ENCODE assay signal across 25 cellular contexts in the genomic region with DNA sequence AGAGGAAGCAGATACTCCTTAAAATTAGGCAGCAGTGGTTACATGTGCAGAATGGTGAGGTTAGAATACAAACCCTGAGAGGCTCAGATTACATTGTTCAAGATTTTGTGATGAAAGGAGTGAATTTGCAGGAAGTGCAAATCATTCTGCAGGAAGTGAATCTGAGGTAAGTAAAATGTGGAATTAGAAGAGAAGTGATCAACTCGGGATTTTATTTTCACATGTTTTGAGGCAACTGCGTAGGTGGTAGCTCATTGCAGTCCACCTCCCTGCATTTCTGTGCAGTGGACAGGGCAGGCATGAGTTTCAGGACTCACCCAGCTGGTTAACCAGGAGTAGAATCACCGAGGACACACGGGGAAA. TPM values are rescaled to one million over a fixed set of nuclear protein-coding genes. Genes with fewer than 3 reads are reported as not detected.
A peak's percentile ranks its signal among the peaks of the same experiment; 100 is the strongest.
DNase-seq lines count a peak whose midpoint lies in the region; ATAC-seq and TF ChIP-seq lines count a peak whose summit lies in the region.
"Had no signal": no experiment of that assay in that cellular context is flagged by ENCODE, and none has a peak within 500 bp of the region (broad histone marks: within the 10 kb centered on the region; RNA-seq: fewer than 3 reads in every experiment).

No MANE protein-coding gene starts in this region.

- H3K9me3 ChIP-seq in CD8-positive, alpha-beta memory T cell (ENCODE audit: low read length): no peaks in the 10 kb centered on the region
- no peaks in the 10 kb centered on the region for H3K9me3 ChIP-seq in esophagus squamous epithelium
- H3K9me3 ChIP-seq: psoas muscle had no signal

- TF ChIP-seq CTCF in esophagus squamous epithelium (IDR thresholded peaks at IDR 0.05): no peak
- no peak for TF ChIP-seq CTCF in activated CD8-positive, alpha-beta T cell treated with anti-CD3 and anti-CD28 coated beads for 36 hours (IDR thresholded peaks at IDR 0.05)

- intact Hi-C loops in esophagus squamous epithelium (cut with DNase I): no loop called here
- intact Hi-C loops in activated CD8-positive, alpha-beta T cell treated with anti-CD3 and anti-CD28 coated beads for 36 hours (cut with micrococcal nuclease): no loop called here
- intact Hi-C loops in activated CD4-positive, alpha-beta memory T cell treated with anti-CD3 and anti-CD28 coated beads for 36 hours (cut with micrococcal nuclease): loop anchor here (5.0 kb wide), 2 partner anchors 86 to 134 kb away; no protein-coding TSS in a partner anchor

- no peaks in the 10 kb centered on the region for H3K9me3 Mint-ChIP-seq in CD8-positive, alpha-beta memory T cell
- no peaks in the 10 kb centered on the region for H3K9me3 Mint-ChIP-seq in T-cell
- no peaks in the 10 kb centered on the region for H3K9me3 Mint-ChIP-seq in activated CD8-positive, alpha-beta T cell treated with anti-CD3 and anti-CD28 coated beads for 36 hours
- H3K9me3 Mint-ChIP-seq in activated CD4-positive, alpha-beta memory T cell treated with anti-CD3 and anti-CD28 coated beads for 36 hours: no peaks in the 10 kb centered on the region
- H3K9me3 Mint-ChIP-seq: activated B cell treated with CpG ODN at 0.5 μM for 24 hours; CD4-positive, alpha-beta T cell; dendritic cell treated with granulocyte-macrophage colony-stimulating factor and Interleukin-4, amounts not matched to agents 40 ng/mL and 50 ng/mL, for 4 days; type B pancreatic cell had no signal

- H3K27me3 ChIP-seq in CD8-positive, alpha-beta memory T cell (ENCODE audit: insufficient read depth, low read length, poor library complexity, severe bottlenecking): no peaks in the 10 kb centered on the region
- H3K27me3 ChIP-seq in esophagus squamous epithelium: peaks cover 0 to 94% (median 0%) of the 10 kb centered on the region in 4 donors
- H3K27me3 ChIP-seq: cardiac muscle cell had no signal

- H3K36me3 ChIP-seq in CD8-positive, alpha-beta memory T cell (ENCODE audit: insufficient read depth, low read length): no peaks in the 10 kb centered on the region
- H3K36me3 ChIP-seq in esophagus squamous epithelium: no peaks in the 10 kb centered on the region
- H3K36me3 ChIP-seq: cardiac muscle cell had no signal

- ATAC-seq in T-cell (replicated peaks in 1 of 4): no peak
- no peak for ATAC-seq in activated CD8-positive, alpha-beta T cell treated with anti-CD3 and anti-CD28 coated beads for 36 hours
- ATAC-seq: activated CD8-positive, alpha-beta T cell treated with anti-CD3 and anti-CD28 coated beads, Interleukin-2, amount 10 ng/mL, durations not matched to agents 7 days and 5 days; psoas muscle had no signal

- peaks cover 7 to 27% of the 10 kb centered on the region in 2 donors for H3K27me3 Mint-ChIP-seq in CD8-positive, alpha-beta memory T cell
- no peaks in the 10 kb centered on the region for H3K27me3 Mint-ChIP-seq in T-cell
- peaks cover 27% of the 10 kb centered on the region for H3K27me3 Mint-ChIP-seq in activated CD8-positive, alpha-beta T cell treated with anti-CD3 and anti-CD28 coated beads for 36 hours
- H3K27me3 Mint-ChIP-seq in activated CD4-positive, alpha-beta memory T cell treated with anti-CD3 and anti-CD28 coated beads for 36 hours: peaks cover 24% of the 10 kb centered on the region
- H3K27me3 Mint-ChIP-seq: CD4-positive, alpha-beta T cell had no signal

- H3K4me3 ChIP-seq in CD8-positive, alpha-beta memory T cell (ENCODE audit: low read length): no peak overlapping the region
- H3K4me3 ChIP-seq in Jurkat, Clone E6-1 (ENCODE audit: low read length): peak overlapping the region; percentile 57
- no peak overlapping the region for H3K4me3 ChIP-seq in esophagus squamous epithelium
- H3K4me3 ChIP-seq: cardiac muscle cell, lung, psoas muscle, SK-N-MC had no signal

- WGBS in esophagus squamous epithelium, 2 donors: 62 to 67% methylated on average over 4 of the region's 4 CpGs

- no peak overlapping the region for H3K4me3 Mint-ChIP-seq in CD8-positive, alpha-beta memory T cell
- peak overlapping the region in 1 of 3 donors; percentile 77 for H3K4me3 Mint-ChIP-seq in T-cell
- no peak overlapping the region for H3K4me3 Mint-ChIP-seq in activated CD8-positive, alpha-beta T cell treated with anti-CD3 and anti-CD28 coated beads for 36 hours
- no peak overlapping the region for H3K4me3 Mint-ChIP-seq in activated CD4-positive, alpha-beta memory T cell treated with anti-CD3 and anti-CD28 coated beads for 36 hours
- H3K4me3 Mint-ChIP-seq: activated B cell treated with CpG ODN at 0.5 μM for 24 hours; activated CD8-positive, alpha-beta T cell treated with anti-CD3 and anti-CD28 coated beads, Interleukin-2, amount 10 ng/mL, durations not matched to agents 7 days and 5 days; CD4-positive, alpha-beta T cell; dendritic cell treated with granulocyte-macrophage colony-stimulating factor and Interleukin-4, amounts not matched to agents 40 ng/mL and 50 ng/mL, for 4 days had no signal

- H3K27ac Mint-ChIP-seq in CD8-positive, alpha-beta memory T cell: peak overlapping the region in 2 of 8 donors; percentile 7 to 77
- H3K27ac Mint-ChIP-seq in T-cell: peak overlapping the region; percentile 5 to 69
- H3K27ac Mint-ChIP-seq in activated CD8-positive, alpha-beta T cell treated with anti-CD3 and anti-CD28 coated beads for 36 hours: no peak overlapping the region
- H3K27ac Mint-ChIP-seq in activated CD4-positive, alpha-beta memory T cell treated with anti-CD3 and anti-CD28 coated beads for 36 hours: no peak overlapping the region
- H3K27ac Mint-ChIP-seq: activated B cell treated with CpG ODN at 0.5 μM for 24 hours; activated CD8-positive, alpha-beta T cell treated with anti-CD3 and anti-CD28 coated beads, Interleukin-2, amount 10 ng/mL, durations not matched to agents 7 days and 5 days; CD4-positive, alpha-beta T cell; dendritic cell treated with granulocyte-macrophage colony-stimulating factor and Interleukin-4, amounts not matched to agents 40 ng/mL and 50 ng/mL, for 4 days; type B pancreatic cell had no signal

- H3K36me3 Mint-ChIP-seq in CD8-positive, alpha-beta memory T cell: no peaks in the 10 kb centered on the region
- no peaks in the 10 kb centered on the region for H3K36me3 Mint-ChIP-seq in T-cell
- peaks cover 2% of the 10 kb centered on the region for H3K36me3 Mint-ChIP-seq in activated CD8-positive, alpha-beta T cell treated with anti-CD3 and anti-CD28 coated beads for 36 hours (ENCODE audit: low read depth)
- no peaks in the 10 kb centered on the region for H3K36me3 Mint-ChIP-seq in activated CD4-positive, alpha-beta memory T cell treated with anti-CD3 and anti-CD28 coated beads for 36 hours
- H3K36me3 Mint-ChIP-seq: type B pancreatic cell had no signal

- TF ChIP-seq POLR2A in esophagus squamous epithelium (IDR thresholded peaks at IDR 0.05): no peak

- peaks cover 40% of the 10 kb centered on the region for H3K4me1 ChIP-seq in CD8-positive, alpha-beta memory T cell (ENCODE audit: insufficient read depth, low read length)
- peaks cover 5 to 54% (median 18%) of the 10 kb centered on the region in 3 donors for H3K4me1 ChIP-seq in esophagus squamous epithelium
- H3K4me1 ChIP-seq: psoas muscle had no signal

- DNase-seq in CD8-positive, alpha-beta memory T cell: no peak
- peak; percentile 53 for DNase-seq in Jurkat, Clone E6-1 (ENCODE audit: low read depth, low spot score)
- no peak for DNase-seq in T-cell
- DNase-seq in esophagus squamous epithelium (lab: John Stamatoyannopoulos, UW): no peak
- no peak for DNase-seq in iPS-NIHi7 (ENCODE audit: extremely low spot score)
- no peak for DNase-seq in activated CD8-positive, alpha-beta T cell treated with anti-CD3 and anti-CD28 coated beads for 36 hours
- DNase-seq in activated CD4-positive, alpha-beta memory T cell treated with anti-CD3 and anti-CD28 coated beads for 36 hours: no peak
- DNase-seq: activated B cell treated with CpG ODN at 0.5 μM for 24 hours; activated CD8-positive, alpha-beta T cell treated with anti-CD3 and anti-CD28 coated beads, Interleukin-2, amount 10 ng/mL, durations not matched to agents 7 days and 5 days; activated T-cell treated with anti-CD3 and anti-CD28 coated beads for 4 hours; amniotic stem cell; CD4-positive, alpha-beta T cell; glutamatergic neuron; IMR-90; MM.1S; NCI-H2171 treated with DMSO at 0.1 percent for 48 hours; NCI-H526; psoas muscle; stimulated activated CD8-positive, alpha-beta memory T cell treated with anti-CD3 and anti-CD28 coated beads, Interleukin-4, amount 100 ng/mL, for 48 hours had no signal

- POLR2A ChIA-PET in CD8-positive, alpha-beta memory T cell (lab: Charles Lee): no interaction called here
- POLR2A ChIA-PET in T-cell (lab: Charles Lee): no interaction called here
- POLR2A ChIA-PET in activated CD8-positive, alpha-beta T cell treated with anti-CD3 and anti-CD28 coated beads for 36 hours (lab: Charles Lee): interaction anchor here (1.2 to 1.7 kb wide), 3 partner anchors 10 to 40 kb away, joined by 3 to 4 read pairs (median 3); no protein-coding TSS in a partner anchor
- POLR2A ChIA-PET in activated CD4-positive, alpha-beta memory T cell treated with anti-CD3 and anti-CD28 coated beads for 36 hours (lab: Charles Lee): no interaction called here

- peak overlapping the region; percentile 86 for H3K27ac ChIP-seq in CD8-positive, alpha-beta memory T cell (ENCODE audit: low read depth, low read length)
- H3K27ac ChIP-seq in esophagus squamous epithelium: peak overlapping the region in 3 of 4 donors; percentile 79 to 87 (median 82)
- H3K27ac ChIP-seq: cardiac muscle cell, psoas muscle, SK-N-MC had no signal

- CTCF ChIA-PET in CD8-positive, alpha-beta memory T cell (lab: Charles Lee): no interaction called here
- CTCF ChIA-PET in T-cell (lab: Charles Lee): interaction anchor here in 1 of 2 donors (1.4 kb wide), 1 partner anchor 25 kb away, joined by 5 read pairs; no protein-coding TSS in a partner anchor
- CTCF ChIA-PET in activated CD8-positive, alpha-beta T cell treated with anti-CD3 and anti-CD28 coated beads for 36 hours (lab: Charles Lee): interaction anchor here (0.8 to 1.9 kb wide), 8 partner anchors 9 to 306 kb away, joined by 3 to 9 read pairs (median 4); no protein-coding TSS in a partner anchor
- CTCF ChIA-PET in activated CD4-positive, alpha-beta memory T cell treated with anti-CD3 and anti-CD28 coated beads for 36 hours (lab: Charles Lee): interaction anchor here (0.6 to 2.5 kb wide), 5 partner anchors 23 to 271 kb away, joined by 3 to 13 read pairs (median 4); no protein-coding TSS in a partner anchor

- H3K4me1 Mint-ChIP-seq in CD8-positive, alpha-beta memory T cell: peaks cover 40 to 46% (median 45%) of the 10 kb centered on the region in 3 donors
- peaks cover 42 to 53% (median 50%) of the 10 kb centered on the region in 3 donors for H3K4me1 Mint-ChIP-seq in T-cell
- peaks cover 39% of the 10 kb centered on the region for H3K4me1 Mint-ChIP-seq in activated CD8-positive, alpha-beta T cell treated with anti-CD3 and anti-CD28 coated beads for 36 hours (ENCODE audit: low read depth)
- peaks cover 41% of the 10 kb centered on the region for H3K4me1 Mint-ChIP-seq in activated CD4-positive, alpha-beta memory T cell treated with anti-CD3 and anti-CD28 coated beads for 36 hours (ENCODE audit: low read depth)

RNA-seq across cellular contexts. Expression of gene PLA2G2C, which starts 2.1 kb away (rescaled TPM):
- total RNA-seq in CD8-positive, alpha-beta memory T cell: not detected
- polyA plus RNA-seq in CD8-positive, alpha-beta memory T cell: not detected
- polyA plus RNA-seq in Jurkat, Clone E6-1 (2012; ENCODE audit: insufficient read depth, insufficient read length): 1.0 TPM
- under 1 TPM in 1 of 5 donors, not detected in 4; 0.85 TPM for total RNA-seq in T-cell
- total RNA-seq in esophagus squamous epithelium: under 1 TPM in 2 of 4 donors, not detected in 2; 0.04 to 0.19 TPM
- total RNA-seq in activated CD8-positive, alpha-beta T cell treated with anti-CD3 and anti-CD28 coated beads for 36 hours: under 1 TPM; 0.29 to 0.59 TPM
- total RNA-seq in activated CD4-positive, alpha-beta memory T cell treated with anti-CD3 and anti-CD28 coated beads for 36 hours: under 1 TPM; 0.43 to 0.44 TPM
- total RNA-seq: activated B cell treated with CpG ODN at 0.5 μM for 24 hours; activated CD8-positive, alpha-beta T cell treated with anti-CD3 and anti-CD28 coated beads, Interleukin-2, amount 10 ng/mL, durations not matched to agents 7 days and 5 days; cardiac muscle cell; CD4-positive, alpha-beta T cell; IMR-90; psoas muscle; skeletal muscle tissue had no signal
- polyA plus RNA-seq: cardiac muscle cell, IMR-90, lung, psoas muscle had no signal

RNA-seq across cellular contexts. Expression of gene UBXN10, which starts 2.5 kb away (rescaled TPM):
- total RNA-seq in CD8-positive, alpha-beta memory T cell: under 1 TPM; 0.38 to 0.50 TPM
- 1.4 TPM for polyA plus RNA-seq in CD8-positive, alpha-beta memory T cell
- polyA plus RNA-seq in Jurkat, Clone E6-1 (2012; ENCODE audit: insufficient read depth, insufficient read length): 3.9 TPM
- total RNA-seq in T-cell (under 1 TPM; 0.06 to 0.30 (median 0.20) TPM), esophagus squamous epithelium (1 to 10 TPM in 2 of 4 donors, under 1 TPM in 2; 0.11 to 5.5 (median 0.81) TPM)
- under 1 TPM; 0.34 to 0.45 TPM for total RNA-seq in activated CD8-positive, alpha-beta T cell treated with anti-CD3 and anti-CD28 coated beads for 36 hours
- under 1 TPM; 0.53 to 0.55 TPM for total RNA-seq in activated CD4-positive, alpha-beta memory T cell treated with anti-CD3 and anti-CD28 coated beads for 36 hours
- total RNA-seq: IMR-90 had no signal
- polyA plus RNA-seq: IMR-90 had no signal

RNA-seq across cellular contexts. Expression of gene PLA2G2F, which starts 49.3 kb away (rescaled TPM):
- not detected for total RNA-seq in CD8-positive, alpha-beta memory T cell
- not detected for polyA plus RNA-seq in CD8-positive, alpha-beta memory T cell
- polyA plus RNA-seq in Jurkat, Clone E6-1 (2012; ENCODE audit: insufficient read depth, insufficient read length): not detected
- total RNA-seq in T-cell (not detected), esophagus squamous epithelium (under 1 TPM in 1 of 4 donors, not detected in 3; 0.48 TPM)
- total RNA-seq in activated CD8-positive, alpha-beta T cell treated with anti-CD3 and anti-CD28 coated beads for 36 hours: not detected
- total RNA-seq in activated CD4-positive, alpha-beta memory T cell treated with anti-CD3 and anti-CD28 coated beads for 36 hours: not detected
- total RNA-seq: activated B cell treated with CpG ODN at 0.5 μM for 24 hours; activated CD8-positive, alpha-beta T cell treated with anti-CD3 and anti-CD28 coated beads, Interleukin-2, amount 10 ng/mL, durations not matched to agents 7 days and 5 days; cardiac muscle cell; CD4-positive, alpha-beta T cell; IMR-90; lung; psoas muscle; skeletal muscle tissue had no signal
- polyA plus RNA-seq: cardiac muscle cell, IMR-90, lung had no signal

Comparison
In these comparisons a context has a peak if more than half of its experiments do, and no peak if none do; other contexts are left out.
1. H3K27ac Mint-ChIP-seq: peak in T-cell (2 of 2); none in activated CD8-positive, alpha-beta T cell treated with anti-CD3 and anti-CD28 coated beads for 36 hours (single experiment) and activated CD4-positive, alpha-beta memory T cell treated with anti-CD3 and anti-CD28 coated beads for 36 hours (single experiment).